ENCODE assay signal across 17 cellular contexts in genomic region chr13:40528881-40529280, GRCh38.
"Had no signal": no experiment of that assay in that cellular context is flagged by ENCODE, and none has a peak within 500 bp of the region (broad histone marks: within the 10 kb centered on the region; RNA-seq: fewer than 3 reads in every experiment).

No MANE protein-coding gene starts in this region.

- H3K36me3 ChIP-seq: heart left ventricle, ovary, right atrium auricular region, upper lobe of right lung, vagina had no signal

- H3K4me1 ChIP-seq: heart left ventricle, right atrium auricular region, testis, tibial nerve, upper lobe of right lung, vagina had no signal

- H3K4me3 ChIP-seq: dorsolateral prefrontal cortex, heart left ventricle, mucosa of descending colon, ovary, right atrium auricular region, testis, tibial nerve, upper lobe of right lung, vagina had no signal

- H3K27ac ChIP-seq: dorsolateral prefrontal cortex, heart left ventricle, ovary, right atrium auricular region, testis, tibial nerve, upper lobe of right lung, vagina had no signal

- FAIRE-seq: frontal cortex, islet of Langerhans had no signal

- H3K9me3 ChIP-seq: testis had no signal

- H3K27me3 ChIP-seq: dorsolateral prefrontal cortex, heart left ventricle, ovary, right atrium auricular region, testis, tibial nerve, upper lobe of right lung, vagina had no signal

- DNase-seq: cortex of kidney; dorsolateral prefrontal cortex; effector CD8-positive, alpha-beta T cell; heart left ventricle; hippocampal formation; mammary epithelial cell; mucosa of descending colon; naive thymus-derived CD8-positive, alpha-beta T cell; ovary; stimulated activated CD4-positive, alpha-beta T cell treated with anti-CD3 and anti-CD28 coated beads, Interleukin-4, amount 100 ng/mL, for 1 hour; testis; upper lobe of right lung had no signal
